8 cellular contexts compared by ENCODE assay signal in the genomic region with DNA sequence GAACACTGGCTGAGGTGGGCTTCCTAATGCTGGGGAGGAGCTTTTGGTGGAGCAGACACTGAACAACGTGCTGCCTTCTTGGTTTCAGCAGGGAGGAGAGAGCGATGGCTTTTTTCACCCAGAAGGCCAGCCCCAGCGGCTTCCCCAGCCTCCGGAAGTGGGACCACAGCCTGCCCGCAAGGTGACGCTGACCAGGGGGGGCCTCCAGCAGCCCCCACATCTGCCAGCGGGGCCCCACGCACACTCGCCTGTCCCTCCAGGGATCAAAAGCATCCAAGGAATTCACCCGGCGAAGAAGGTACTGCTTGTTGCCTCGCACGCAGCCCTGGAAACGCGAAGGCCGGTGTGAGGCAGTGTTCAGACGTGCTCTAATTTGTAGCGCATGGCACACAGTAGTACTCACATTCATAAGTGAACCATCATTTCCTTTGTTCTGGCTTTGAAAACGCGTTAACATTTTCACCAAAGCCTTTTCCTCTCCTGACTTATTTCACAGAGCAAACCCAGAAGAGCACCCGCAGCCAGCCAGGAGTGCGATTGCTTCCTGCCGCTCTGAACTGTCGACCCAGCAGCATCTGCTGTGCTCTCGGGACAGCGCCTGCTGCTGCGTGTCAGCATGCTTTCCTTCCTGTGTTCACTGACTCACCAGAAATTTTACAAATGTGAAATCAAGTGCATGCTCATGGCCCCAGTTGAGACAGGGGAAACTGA. TPM values are rescaled to one million over a fixed set of nuclear protein-coding genes. Genes with fewer than 3 reads are reported as not detected.
DNase-seq lines count a peak whose midpoint lies in the region; ATAC-seq and TF ChIP-seq lines count a peak whose summit lies in the region.

No MANE protein-coding gene starts in this region.

- H3K9me3 ChIP-seq in lower lobe of right lung = no peaks in the 10 kb centered on the region
- H3K9me3 ChIP-seq in colonic mucosa = no peaks in the 10 kb centered on the region

- peaks cover 33% of the 10 kb centered on the region for H3K4me1 ChIP-seq in lower lobe of right lung
- H3K4me1 ChIP-seq in colonic mucosa = no peaks in the 10 kb centered on the region

- peak overlapping the region; percentile 74 to 94 for H3K27ac Mint-ChIP-seq in stimulated activated naive CD8-positive, alpha-beta T cell treated with anti-CD3 and anti-CD28 coated beads, Interleukin-15, amount 100 ng/mL, for 72 hours

- H3K27ac ChIP-seq in lower lobe of right lung (peak overlapping the region; percentile 74), colonic mucosa (no peak overlapping the region)

- peak; percentile 11 for DNase-seq in HT1080 (ENCODE audit: low read depth)
- peak; percentile 80 for DNase-seq in activated effector memory CD4-positive, alpha-beta T cell treated with anti-CD3 and anti-CD28 coated beads, Interleukin-2, amount 50 U/mL, for 16 hours
- DNase-seq in lower lobe of right lung = no peak
- peak; percentile 54 to 74 for DNase-seq in stimulated activated naive CD8-positive, alpha-beta T cell treated with anti-CD3 and anti-CD28 coated beads, Interleukin-15, amount 100 ng/mL, for 72 hours
- DNase-seq in HK-2 (ENCODE audit: unreplicated experiment) = no peak
- no peak for DNase-seq in colonic mucosa
- DNase-seq in NCI-H524 treated with DMSO at 0.1 percent for 48 hours (lab: John Stamatoyannopoulos, UW) = no peak

- ATAC-seq in GM19328 (IDR thresholded peaks at IDR 0.05; ENCODE audit: unreplicated experiment) = peak; percentile 48
- peak; percentile 39 to 44 for ATAC-seq in lower lobe of right lung
- peak; percentile 90 for ATAC-seq in stimulated activated naive CD8-positive, alpha-beta T cell treated with anti-CD3 and anti-CD28 coated beads, Interleukin-15, amount 100 ng/mL, for 72 hours

- no peaks in the 10 kb centered on the region for H3K27me3 ChIP-seq in lower lobe of right lung (ENCODE audit: low read depth)
- no peaks in the 10 kb centered on the region for H3K27me3 ChIP-seq in colonic mucosa

- H3K36me3 ChIP-seq in lower lobe of right lung (peaks cover 54% of the 10 kb centered on the region), colonic mucosa (peaks cover 11% of the 10 kb centered on the region)

- H3K4me1 Mint-ChIP-seq in stimulated activated naive CD8-positive, alpha-beta T cell treated with anti-CD3 and anti-CD28 coated beads, Interleukin-15, amount 100 ng/mL, for 72 hours = peaks cover 71% of the 10 kb centered on the region

- H3K9me3 Mint-ChIP-seq in stimulated activated naive CD8-positive, alpha-beta T cell treated with anti-CD3 and anti-CD28 coated beads, Interleukin-15, amount 100 ng/mL, for 72 hours = no peaks in the 10 kb centered on the region

- H3K9ac ChIP-seq in colonic mucosa (ENCODE audit: low read depth in 2 of 2, low read length in 2 of 2) = no peak overlapping the region

- intact Hi-C loops in lower lobe of right lung (cut with DNase I) (no loop called here), colonic mucosa (cut with DNase I) (loop anchor here (10.0 kb wide), 2 partner anchors 169 to 349 kb away; no protein-coding TSS in a partner anchor)

- H3K4me3 ChIP-seq in lower lobe of right lung (peak overlapping the region; percentile 10), colonic mucosa (no peak overlapping the region)

- peak overlapping the region; percentile 72 to 74 for H3K4me3 Mint-ChIP-seq in stimulated activated naive CD8-positive, alpha-beta T cell treated with anti-CD3 and anti-CD28 coated beads, Interleukin-15, amount 100 ng/mL, for 72 hours

- no peaks in the 10 kb centered on the region for H3K27me3 Mint-ChIP-seq in stimulated activated naive CD8-positive, alpha-beta T cell treated with anti-CD3 and anti-CD28 coated beads, Interleukin-15, amount 100 ng/mL, for 72 hours

- TF ChIP-seq CTCF in lower lobe of right lung (IDR thresholded peaks at IDR 0.05) (no peak), colonic mucosa (IDR thresholded peaks at IDR 0.05) (no peak)

RNA-seq across cellular contexts. Expression of a gene that starts 48.4 kb away (rescaled TPM):
- not detected in 2 replicates for total RNA-seq in HT1080 (2014; rRNA removed; shearing (Covaris generic))
- polyA plus RNA-seq in HT1080 (2015; cell fraction: cytosol; rRNA removed) = not detected in 2 replicates
- polyA plus RNA-seq in HT1080 (2015; cell fraction: nucleus; rRNA removed) = not detected in 2 replicates
- total RNA-seq in lower lobe of right lung = 7.3 TPM
- 1 to 10 TPM; 5.6 to 8.1 TPM for total RNA-seq in colonic mucosa

Comparison
In these comparisons a context has a peak if more than half of its experiments do, and no peak if none do; other contexts are left out.
1. DNase-seq: peak in HT1080 (single experiment), activated effector memory CD4-positive, alpha-beta T cell treated with anti-CD3 and anti-CD28 coated beads, Interleukin-2, amount 50 U/mL, for 16 hours (single experiment) and stimulated activated naive CD8-positive, alpha-beta T cell treated with anti-CD3 and anti-CD28 coated beads, Interleukin-15, amount 100 ng/mL, for 72 hours (2 of 2); none in lower lobe of right lung (single experiment), HK-2 (single experiment), colonic mucosa (single experiment) and NCI-H524 treated with DMSO at 0.1 percent for 48 hours (single experiment).
2. Peak in every context shown above with its lines, with median percentiles within 50 percentile points of each other: ATAC-seq.